ENCODE assay signal across 22 cellular contexts in the genomic region with DNA sequence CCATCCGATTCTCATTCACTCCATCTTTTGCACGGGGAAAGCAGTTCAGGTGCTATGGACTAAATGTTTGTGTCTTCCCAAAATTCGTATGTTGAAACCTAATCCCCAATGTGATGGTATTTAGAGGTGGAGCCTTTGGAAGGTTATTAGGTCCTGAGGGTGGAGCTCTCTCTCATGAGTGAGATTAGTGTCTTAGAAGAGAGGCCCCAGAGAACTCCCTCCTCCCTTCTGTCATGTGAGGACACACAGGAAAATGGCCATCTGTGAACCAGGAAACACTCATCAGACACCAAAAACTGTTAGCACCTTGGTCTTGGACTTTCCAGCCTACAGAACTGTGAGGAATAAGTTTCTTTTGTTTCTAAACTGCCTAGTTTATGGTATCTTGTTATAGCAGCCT. TPM values are rescaled to one million over a fixed set of nuclear protein-coding genes. Genes with fewer than 3 reads are reported as not detected.
"Had no signal": no experiment of that assay in that cellular context is flagged by ENCODE, and none has a peak within 500 bp of the region (broad histone marks: within the 10 kb centered on the region; RNA-seq: fewer than 3 reads in every experiment).

No MANE protein-coding gene starts in this region.

- H2AFZ ChIP-seq: hepatocyte had no signal

- H3K79me2 ChIP-seq: hepatocyte had no signal

- FAIRE-seq: pancreas had no signal

- H3K4me1 ChIP-seq: esophagus squamous epithelium, foreskin keratinocyte, spleen had no signal

- H3K4me3 ChIP-seq: esophagus squamous epithelium, hepatocyte, pancreas, spleen, thoracic aorta, upper lobe of left lung had no signal

- H3K27me3 ChIP-seq: hepatocyte, upper lobe of left lung had no signal

- H3K27ac ChIP-seq: esophagus squamous epithelium, foreskin keratinocyte, hepatocyte, pancreas, spleen, thoracic aorta, upper lobe of left lung had no signal

- ATAC-seq: activated naive CD4-positive, alpha-beta T cell treated with anti-CD3 and anti-CD28 coated beads, Interleukin-2, amount 50 U/mL, for 72 hours; activated T-cell treated with anti-CD3 and anti-CD28 coated beads, Interleukin-2, amount 50 U/mL, for 4 hours; foreskin keratinocyte; naive thymus-derived CD8-positive, alpha-beta T cell; pancreas; sciatic nerve; stimulated activated memory B cell treated with anti-CD40 and anti-IgM and Interleukin-4, amounts not matched to agents 10 μg/mL and 1 μg/mL and 100 μg/mL, for 72 hours had no signal

- DNase-seq: activated CD4-positive, alpha-beta T cell treated with anti-CD3 and anti-CD28 coated beads, Interleukin-2, amount 50 U/mL, for 1 hour; activated CD4-positive, CD25-positive, alpha-beta regulatory T cell treated with anti-CD3 and anti-CD28 coated beads, Interleukin-2, amount 50 U/mL, for 72 hours; activated CD8-positive, alpha-beta memory T cell treated with anti-CD3 and anti-CD28 coated beads, Interleukin-2, amount 50 U/mL, for 4 hours; activated effector memory CD4-positive, alpha-beta T cell treated with Interleukin-2 at 50 U/mL for 16 hours; activated T-cell treated with anti-CD3 and anti-CD28 coated beads, Interleukin-2, amount 50 U/mL, for 4 hours; dermis blood vessel endothelial cell; effector memory CD4-positive, alpha-beta T cell; esophagus squamous epithelium; foreskin keratinocyte; naive thymus-derived CD8-positive, alpha-beta T cell; pancreas; spleen; stimulated activated CD4-positive, alpha-beta T cell treated with anti-CD3 and anti-CD28 coated beads, Interleukin-4, amount 100 ng/mL, for 4 hours; T1000; upper lobe of left lung had no signal

- H3K9me3 ChIP-seq: pancreas, thoracic aorta, upper lobe of left lung had no signal

- H3K4me2 ChIP-seq: hepatocyte had no signal

- H3K36me3 ChIP-seq: esophagus squamous epithelium, pancreas, spleen, thoracic aorta, upper lobe of left lung had no signal

RNA-seq across cellular contexts. Expression of a gene that starts 15.8 kb away (rescaled TPM):
- total RNA-seq: activated naive CD4-positive, alpha-beta T cell treated with anti-CD3 and anti-CD28 coated beads, Interleukin-2, amount 50 U/mL, for 72 hours; activated T-cell treated with anti-CD3 and anti-CD28 coated beads, Interleukin-2, amount 50 U/mL, for 4 hours; cerebellum; dermis blood vessel endothelial cell; foreskin keratinocyte; hepatocyte; liver; naive thymus-derived CD8-positive, alpha-beta T cell; pancreas; spleen had no signal
- polyA plus RNA-seq: foreskin keratinocyte; hepatocyte; liver; naive thymus-derived CD8-positive, alpha-beta T cell; pancreas; spleen had no signal
